ENCODE assay signal across 1 cellular context in genomic region chr5:109688999-109689739, GRCh38.
TF ChIP-seq lines count a peak whose summit lies in the region.

No MANE protein-coding gene starts in this region.

TF ChIP-seq in K562, 482 proteins besides CTCF, POLR2A, EP300 and RAD21 (continued from another document and continues in another):
- no peak for TF ChIP-seq ATF3 (IDR thresholded peaks at IDR 0.05)
- TF ChIP-seq ATF3 (CRISPR knock-in tag; conservative IDR thresholded peaks at IDR 0.05), result 0 out of 2 replicates have a peak, but pooled peaks have one; percentile 40
- peak; percentile 31; the same call in 1 of the 2 replicates for TF ChIP-seq OTX1 (CRISPR knock-in tag; IDR thresholded peaks at IDR 0.05)
- TF ChIP-seq ZFPM2 (CRISPR knock-in tag; IDR thresholded peaks at IDR 0.05), result 0 out of 2 replicates have a peak, but pooled peaks have one; percentile 7
- peak; percentile 4; the same call in 1 of the 2 replicates for TF ChIP-seq CREB3L1 (IDR thresholded peaks at IDR 0.05; ENCODE audit: borderline replicate concordance, low read depth)
- no peak for TF ChIP-seq ZBTB34 (CRISPR knock-in tag; IDR thresholded peaks at IDR 0.05)
- TF ChIP-seq RCOR1 (IDR thresholded peaks at IDR 0.05; ENCODE audit: borderline replicate concordance in 1 of 2, low read depth in 2 of 2, low read length in 2 of 2), result peak in 1 of 2 experiments; percentile 15; a peak in 2 of 4 replicates
- no peak for TF ChIP-seq GATA2 (CRISPR knock-in tag; IDR thresholded peaks at IDR 0.05)
- 0 out of 4 replicates have a peak, but pooled peaks of 1 of the 2 experiments have one; percentile 6 for TF ChIP-seq ZMIZ1 (IDR thresholded peaks at IDR 0.05; ENCODE audit: low read depth in 2 of 2, low read length in 2 of 2)
- peak; percentile 48; the same call in 1 of the 2 replicates for TF ChIP-seq FOSL1 (tag; conservative IDR thresholded peaks at IDR 0.05)
- TF ChIP-seq CBX3 (IDR thresholded peaks at IDR 0.05; ENCODE audit: borderline replicate concordance in 1 of 2, low read length in 2 of 2), result peak in 1 of 2 experiments; percentile 11; a peak in 1 of 3 replicates
- no peak for TF ChIP-seq LARP7 (IDR thresholded peaks at IDR 0.05)
- TF ChIP-seq, protein P1, sequence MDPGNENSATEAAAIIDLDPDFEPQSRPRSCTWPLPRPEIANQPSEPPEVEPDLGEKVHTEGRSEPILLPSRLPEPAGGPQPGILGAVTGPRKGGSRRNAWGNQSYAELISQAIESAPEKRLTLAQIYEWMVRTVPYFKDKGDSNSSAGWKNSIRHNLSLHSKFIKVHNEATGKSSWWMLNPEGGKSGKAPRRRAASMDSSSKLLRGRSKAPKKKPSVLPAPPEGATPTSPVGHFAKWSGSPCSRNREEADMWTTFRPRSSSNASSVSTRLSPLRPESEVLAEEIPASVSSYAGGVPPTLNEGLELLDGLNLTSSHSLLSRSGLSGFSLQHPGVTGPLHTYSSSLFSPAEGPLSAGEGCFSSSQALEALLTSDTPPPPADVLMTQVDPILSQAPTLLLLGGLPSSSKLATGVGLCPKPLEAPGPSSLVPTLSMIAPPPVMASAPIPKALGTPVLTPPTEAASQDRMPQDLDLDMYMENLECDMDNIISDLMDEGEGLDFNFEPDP (CRISPR knock-in tag; IDR thresholded peaks at IDR 0.05), result no peak
- TF ChIP-seq DPF2 (IDR thresholded peaks at IDR 0.05), result peak; percentile 29; the same call in 1 of the 2 replicates
- TF ChIP-seq ATF7 (IDR thresholded peaks at IDR 0.05), result peak; percentile 62
- peak; percentile 22; the same call in 1 of the 2 replicates for TF ChIP-seq CREM (IDR thresholded peaks at IDR 0.05; ENCODE audit: low read depth)
- no peak for TF ChIP-seq ARID4B (CRISPR knock-in tag; IDR thresholded peaks at IDR 0.05)
- TF ChIP-seq, protein P2, sequence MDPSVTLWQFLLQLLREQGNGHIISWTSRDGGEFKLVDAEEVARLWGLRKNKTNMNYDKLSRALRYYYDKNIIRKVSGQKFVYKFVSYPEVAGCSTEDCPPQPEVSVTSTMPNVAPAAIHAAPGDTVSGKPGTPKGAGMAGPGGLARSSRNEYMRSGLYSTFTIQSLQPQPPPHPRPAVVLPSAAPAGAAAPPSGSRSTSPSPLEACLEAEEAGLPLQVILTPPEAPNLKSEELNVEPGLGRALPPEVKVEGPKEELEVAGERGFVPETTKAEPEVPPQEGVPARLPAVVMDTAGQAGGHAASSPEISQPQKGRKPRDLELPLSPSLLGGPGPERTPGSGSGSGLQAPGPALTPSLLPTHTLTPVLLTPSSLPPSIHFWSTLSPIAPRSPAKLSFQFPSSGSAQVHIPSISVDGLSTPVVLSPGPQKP (CRISPR knock-in tag; IDR thresholded peaks at IDR 0.05), result no peak
- TF ChIP-seq SIN3A (IDR thresholded peaks at IDR 0.05; ENCODE audit: borderline replicate concordance in 2 of 2, control insufficient read depth in 1 of 2, low read depth in 2 of 2, low read length in 2 of 2), result peak in 1 of 2 experiments; percentile 54; a peak in 2 of 4 replicates
- no peak for TF ChIP-seq HMGN3 (IDR thresholded peaks at IDR 0.05; ENCODE audit: borderline replicate concordance, extremely low read depth, insufficient read length, low read depth, low read length)
- TF ChIP-seq FOXJ2 (tag; IDR thresholded peaks at IDR 0.05), result peak; percentile 75; the same call in 1 of the 2 replicates
- TF ChIP-seq NONO (IDR thresholded peaks at IDR 0.05; ENCODE audit: low read depth in 2 of 2, low read length in 1 of 2), result peak in 1 of 2 experiments; percentile 56; a peak in 1 of 4 replicates
- TF ChIP-seq KDM5B (IDR thresholded peaks at IDR 0.05; ENCODE audit: insufficient replicate concordance, low read depth, low read length), result peak; percentile 86
- TF ChIP-seq, protein P3, sequence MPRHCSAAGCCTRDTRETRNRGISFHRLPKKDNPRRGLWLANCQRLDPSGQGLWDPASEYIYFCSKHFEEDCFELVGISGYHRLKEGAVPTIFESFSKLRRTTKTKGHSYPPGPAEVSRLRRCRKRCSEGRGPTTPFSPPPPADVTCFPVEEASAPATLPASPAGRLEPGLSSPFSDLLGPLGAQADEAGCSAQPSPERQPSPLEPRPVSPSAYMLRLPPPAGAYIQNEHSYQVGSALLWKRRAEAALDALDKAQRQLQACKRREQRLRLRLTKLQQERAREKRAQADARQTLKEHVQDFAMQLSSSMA (CRISPR knock-in tag; IDR thresholded peaks at IDR 0.05), result no peak
- TF ChIP-seq, protein P4, sequence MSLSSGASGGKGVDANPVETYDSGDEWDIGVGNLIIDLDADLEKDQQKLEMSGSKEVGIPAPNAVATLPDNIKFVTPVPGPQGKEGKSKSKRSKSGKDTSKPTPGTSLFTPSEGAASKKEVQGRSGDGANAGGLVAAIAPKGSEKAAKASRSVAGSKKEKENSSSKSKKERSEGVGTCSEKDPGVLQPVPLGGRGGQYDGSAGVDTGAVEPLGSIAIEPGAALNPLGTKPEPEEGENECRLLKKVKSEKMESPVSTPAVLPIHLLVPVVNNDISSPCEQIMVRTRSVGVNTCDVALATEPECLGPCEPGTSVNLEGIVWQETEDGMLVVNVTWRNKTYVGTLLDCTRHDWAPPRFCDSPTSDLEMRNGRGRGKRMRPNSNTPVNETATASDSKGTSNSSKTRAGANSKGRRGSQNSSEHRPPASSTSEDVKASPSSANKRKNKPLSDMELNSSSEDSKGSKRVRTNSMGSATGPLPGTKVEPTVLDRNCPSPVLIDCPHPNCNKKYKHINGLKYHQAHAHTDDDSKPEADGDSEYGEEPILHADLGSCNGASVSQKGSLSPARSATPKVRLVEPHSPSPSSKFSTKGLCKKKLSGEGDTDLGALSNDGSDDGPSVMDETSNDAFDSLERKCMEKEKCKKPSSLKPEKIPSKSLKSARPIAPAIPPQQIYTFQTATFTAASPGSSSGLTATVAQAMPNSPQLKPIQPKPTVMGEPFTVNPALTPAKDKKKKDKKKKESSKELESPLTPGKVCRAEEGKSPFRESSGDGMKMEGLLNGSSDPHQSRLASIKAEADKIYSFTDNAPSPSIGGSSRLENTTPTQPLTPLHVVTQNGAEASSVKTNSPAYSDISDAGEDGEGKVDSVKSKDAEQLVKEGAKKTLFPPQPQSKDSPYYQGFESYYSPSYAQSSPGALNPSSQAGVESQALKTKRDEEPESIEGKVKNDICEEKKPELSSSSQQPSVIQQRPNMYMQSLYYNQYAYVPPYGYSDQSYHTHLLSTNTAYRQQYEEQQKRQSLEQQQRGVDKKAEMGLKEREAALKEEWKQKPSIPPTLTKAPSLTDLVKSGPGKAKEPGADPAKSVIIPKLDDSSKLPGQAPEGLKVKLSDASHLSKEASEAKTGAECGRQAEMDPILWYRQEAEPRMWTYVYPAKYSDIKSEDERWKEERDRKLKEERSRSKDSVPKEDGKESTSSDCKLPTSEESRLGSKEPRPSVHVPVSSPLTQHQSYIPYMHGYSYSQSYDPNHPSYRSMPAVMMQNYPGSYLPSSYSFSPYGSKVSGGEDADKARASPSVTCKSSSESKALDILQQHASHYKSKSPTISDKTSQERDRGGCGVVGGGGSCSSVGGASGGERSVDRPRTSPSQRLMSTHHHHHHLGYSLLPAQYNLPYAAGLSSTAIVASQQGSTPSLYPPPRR (CRISPR knock-in tag; IDR thresholded peaks at IDR 0.05; ENCODE audit: borderline replicate concordance), result 0 out of 2 replicates have a peak, but pooled peaks have one; percentile 24
- TF ChIP-seq, protein P5, sequence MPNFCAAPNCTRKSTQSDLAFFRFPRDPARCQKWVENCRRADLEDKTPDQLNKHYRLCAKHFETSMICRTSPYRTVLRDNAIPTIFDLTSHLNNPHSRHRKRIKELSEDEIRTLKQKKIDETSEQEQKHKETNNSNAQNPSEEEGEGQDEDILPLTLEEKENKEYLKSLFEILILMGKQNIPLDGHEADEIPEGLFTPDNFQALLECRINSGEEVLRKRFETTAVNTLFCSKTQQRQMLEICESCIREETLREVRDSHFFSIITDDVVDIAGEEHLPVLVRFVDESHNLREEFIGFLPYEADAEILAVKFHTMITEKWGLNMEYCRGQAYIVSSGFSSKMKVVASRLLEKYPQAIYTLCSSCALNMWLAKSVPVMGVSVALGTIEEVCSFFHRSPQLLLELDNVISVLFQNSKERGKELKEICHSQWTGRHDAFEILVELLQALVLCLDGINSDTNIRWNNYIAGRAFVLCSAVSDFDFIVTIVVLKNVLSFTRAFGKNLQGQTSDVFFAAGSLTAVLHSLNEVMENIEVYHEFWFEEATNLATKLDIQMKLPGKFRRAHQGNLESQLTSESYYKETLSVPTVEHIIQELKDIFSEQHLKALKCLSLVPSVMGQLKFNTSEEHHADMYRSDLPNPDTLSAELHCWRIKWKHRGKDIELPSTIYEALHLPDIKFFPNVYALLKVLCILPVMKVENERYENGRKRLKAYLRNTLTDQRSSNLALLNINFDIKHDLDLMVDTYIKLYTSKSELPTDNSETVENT (CRISPR knock-in tag; IDR thresholded peaks at IDR 0.05), result peak; percentile 72
- TF ChIP-seq RBM25 (IDR thresholded peaks at IDR 0.05; ENCODE audit: low read depth, low read length, severe bottlenecking), result peak; percentile 77
- peak; percentile 86; the same call in 1 of the 2 replicates for TF ChIP-seq FOXP1 (CRISPR knock-in tag; IDR thresholded peaks at IDR 0.05)
- no peak for TF ChIP-seq NCOA2 (IDR thresholded peaks at IDR 0.05; ENCODE audit: partially characterized antibody in 2 of 2)
